1 cellular context compared by ENCODE assay signal in genomic region chr19:1856345-1856697, GRCh38.
TF ChIP-seq lines count a peak whose summit lies in the region.

No MANE protein-coding gene starts in this region.

TF ChIP-seq in HCT116, 20 proteins besides CTCF, POLR2A, EP300 and RAD21 (continued from another document):
- TF ChIP-seq REST (IDR thresholded peaks at IDR 0.05; ENCODE audit: low read depth) (no peak), JUND (IDR thresholded peaks at IDR 0.05) (no peak), ZNF274 (IDR thresholded peaks at IDR 0.05; ENCODE audit: low read depth, low read length) (no peak), SIN3A (IDR thresholded peaks at IDR 0.05; ENCODE audit: low read depth) (no peak), CBX3 (IDR thresholded peaks at IDR 0.05; ENCODE audit: low read depth) (no peak), CEBPB (IDR thresholded peaks at IDR 0.05; ENCODE audit: low read depth) (no peak), ATF3 (IDR thresholded peaks at IDR 0.05) (no peak)
